8 cellular contexts compared by ENCODE assay signal in the genomic region with DNA sequence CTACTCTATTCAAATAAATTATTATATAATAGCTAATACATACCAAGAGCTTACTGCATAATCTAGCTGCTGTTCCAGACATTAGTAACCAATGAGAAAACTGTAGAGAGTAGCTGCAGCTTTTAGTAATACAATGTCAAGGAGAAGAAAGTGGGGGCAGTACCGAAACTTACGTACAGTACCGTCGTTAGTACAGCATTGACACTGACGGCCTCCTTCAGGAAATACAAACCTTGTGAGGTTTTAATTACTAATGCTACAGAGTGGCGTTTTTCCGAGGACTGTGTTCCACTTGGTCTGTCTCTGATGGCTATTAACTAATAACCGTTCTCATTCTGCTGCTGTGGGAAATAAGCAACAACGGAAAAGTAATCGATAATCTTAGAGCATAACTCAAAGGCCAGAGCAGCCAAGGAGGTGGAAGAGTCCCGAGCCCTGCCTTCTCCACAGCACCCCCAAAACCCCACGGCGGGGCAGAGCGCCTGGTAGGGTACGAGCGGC. TPM values are rescaled to one million over a fixed set of nuclear protein-coding genes. Genes with fewer than 3 reads are reported as not detected.
DNase-seq lines count a peak whose midpoint lies in the region; ATAC-seq and TF ChIP-seq lines count a peak whose summit lies in the region.

No MANE protein-coding gene starts in this region.

- no peaks in the 10 kb centered on the region for H3K27me3 ChIP-seq in CD8-positive, alpha-beta T cell (ENCODE audit: insufficient read depth, low read length)

- H3K27me3 Mint-ChIP-seq in CD8-positive, alpha-beta T cell (ENCODE audit: low read depth), result no peaks in the 10 kb centered on the region

- peaks cover 19% of the 10 kb centered on the region for H3K4me1 ChIP-seq in CD8-positive, alpha-beta T cell (ENCODE audit: insufficient read depth, low read length)

- peak; percentile 70 for ATAC-seq in CD8-positive, alpha-beta T cell
- peak; percentile 60 for ATAC-seq in GM18867 (IDR thresholded peaks at IDR 0.05; ENCODE audit: unreplicated experiment)
- peak; percentile 54 for ATAC-seq in HG03039 (IDR thresholded peaks at IDR 0.05; ENCODE audit: unreplicated experiment)

- CTCF ChIA-PET in CD8-positive, alpha-beta T cell (lab: Charles Lee), result interaction anchor here (0.6 to 2.1 kb wide), 8 partner anchors 9 to 227 kb away, joined by 3 to 7 read pairs (median 4); no protein-coding TSS in a partner anchor

- no peak for TF ChIP-seq CTCF in CD8-positive, alpha-beta T cell (IDR thresholded peaks at IDR 0.05)
- no peak for TF ChIP-seq CTCF in astrocyte of the cerebellum (IDR thresholded peaks at IDR 0.05; ENCODE audit: low read depth, low read length, missing control alignments)

- intact Hi-C loops in CD8-positive, alpha-beta T cell (cut with DNase I, micrococcal nuclease), result loop anchor here (1.0 to 10.0 kb wide), 5 partner anchors 27 to 679 kb away; a partner anchor contains a TSS

- no peaks in the 10 kb centered on the region for H3K9me3 ChIP-seq in CD8-positive, alpha-beta T cell (ENCODE audit: low read length)

- H3K36me3 Mint-ChIP-seq in CD8-positive, alpha-beta T cell, result peaks cover 17% of the 10 kb centered on the region

- H3K27ac Mint-ChIP-seq in CD8-positive, alpha-beta T cell, result peak overlapping the region; percentile 97

- no peaks in the 10 kb centered on the region for H3K36me3 ChIP-seq in CD8-positive, alpha-beta T cell (ENCODE audit: insufficient read depth, low read length)

- peak overlapping the region; percentile 73 for H3K27ac ChIP-seq in CD8-positive, alpha-beta T cell (ENCODE audit: low read depth, low read length)

- POLR2A ChIA-PET in CD8-positive, alpha-beta T cell (lab: Charles Lee), result interaction anchor here (0.6 to 7.0 kb wide), 10 partner anchors 10 to 152 kb away, joined by 3 to 96 read pairs (median 4); a partner anchor contains a TSS

- peaks cover 34% of the 10 kb centered on the region for H3K4me1 Mint-ChIP-seq in CD8-positive, alpha-beta T cell (ENCODE audit: low read depth)

- H3K4me3 ChIP-seq in CD8-positive, alpha-beta T cell (ENCODE audit: low read depth, low read length), result peak overlapping the region; percentile 87
- H3K4me3 ChIP-seq in astrocyte of the cerebellum (ENCODE audit: low read depth, low read length), result peak overlapping the region; percentile 70

- no peaks in the 10 kb centered on the region for H3K9me3 Mint-ChIP-seq in CD8-positive, alpha-beta T cell

- in situ Hi-C loops in astrocyte of the cerebellum (cut with HindIII; ENCODE audit: low sequenced_read_pairs), result no loop called here

- H3K4me3 Mint-ChIP-seq in CD8-positive, alpha-beta T cell, result peak overlapping the region; percentile 96

- DNase-seq in CD8-positive, alpha-beta T cell, result peak in 3 of 7 experiments; percentile 11 to 25 (median 23)
- DNase-seq in NCI-H774 (lab: John Stamatoyannopoulos, UW) (peak; percentile 49), astrocyte of the cerebellum (ENCODE audit: low read depth) (no peak), iPS-NIHi11 (ENCODE audit: low spot score) (peak; percentile 8), COLO829 (ENCODE audit: low spot score) (no peak)
- peak; percentile 19 for DNase-seq in stimulated activated CD4-positive, alpha-beta T cell treated with anti-CD3 and anti-CD28 coated beads, Interleukin-1b, Interleukin-23, amount 100 ng/mL, for 48 hours

RNA-seq across cellular contexts. Expression of a gene that starts 0.3 kb away (rescaled TPM):
- 1 to 10 TPM; 5.5 to 6.2 TPM for total RNA-seq in CD8-positive, alpha-beta T cell

RNA-seq across cellular contexts. Expression of a gene that starts 27.6 kb away (rescaled TPM):
- total RNA-seq in CD8-positive, alpha-beta T cell, result not detected

Comparison
In these comparisons a context has a peak if more than half of its experiments do, and no peak if none do; other contexts are left out.
1. DNase-seq: peak in NCI-H774 (single experiment), iPS-NIHi11 (single experiment) and stimulated activated CD4-positive, alpha-beta T cell treated with anti-CD3 and anti-CD28 coated beads, Interleukin-1b, Interleukin-23, amount 100 ng/mL, for 48 hours (single experiment); none in astrocyte of the cerebellum (single experiment) and COLO829 (single experiment).
2. Peak in every context shown above with its lines, with median percentiles within 50 percentile points of each other: ATAC-seq.